ENCODE assay signal across 8 cellular contexts in genomic region chr12:104671407-104672095, GRCh38.
A peak's percentile ranks its signal among the peaks of the same experiment; 100 is the strongest.
DNase-seq lines count a peak whose midpoint lies in the region; ATAC-seq, FAIRE-seq and TF ChIP-seq lines count a peak whose summit lies in the region.

No MANE protein-coding gene starts in this region.

- intact Hi-C loops in CD4-positive, alpha-beta T cell (cut with DNase I, micrococcal nuclease): no loop called here
- intact Hi-C loops in left ventricle myocardium superior (cut with micrococcal nuclease): no loop called here

- no peaks in the 10 kb centered on the region for H3K36me3 ChIP-seq in adipocyte (ENCODE audit: control insufficient read depth, insufficient read depth, low read length, severe bottlenecking)
- no peaks in the 10 kb centered on the region for H3K36me3 ChIP-seq in small intestine (ENCODE audit: control insufficient read depth in 2 of 2, insufficient read depth in 2 of 2, low read length in 2 of 2)

- 48 to 53% (median 53%) methylated on average over 12 of the region's 12 CpGs for WGBS in small intestine, 3 donors

- peak overlapping the region; percentile 74 for H3K4me3 Mint-ChIP-seq in CD4-positive, alpha-beta T cell

- CTCF ChIA-PET in CD4-positive, alpha-beta T cell (lab: Charles Lee): interaction anchor here (1.4 kb wide), 1 partner anchor 290 kb away, joined by 5 read pairs; no protein-coding TSS in a partner anchor

- no peak for TF ChIP-seq CTCF in CD4-positive, alpha-beta T cell (IDR thresholded peaks at IDR 0.05)

- peak; percentile 79 for ATAC-seq in CD4-positive, alpha-beta T cell (ENCODE audit: poor library complexity)
- peak; percentile 49 for ATAC-seq in GM19438 (IDR thresholded peaks at IDR 0.05; ENCODE audit: low read depth, unreplicated experiment)
- peak; percentile 44 for ATAC-seq in HG03521 (IDR thresholded peaks at IDR 0.05; ENCODE audit: unreplicated experiment)
- peak; percentile 34 for ATAC-seq in left ventricle myocardium superior

- H3K9me3 ChIP-seq in CD4-positive, alpha-beta T cell (ENCODE audit: control insufficient read depth, low read length): no peaks in the 10 kb centered on the region
- H3K9me3 ChIP-seq in adipocyte (ENCODE audit: control insufficient read depth, low read length) (no peaks in the 10 kb centered on the region), small intestine (ENCODE audit: control insufficient read depth, low read depth) (no peaks in the 10 kb centered on the region)

- H3K36me3 Mint-ChIP-seq in CD4-positive, alpha-beta T cell (ENCODE audit: low read depth): peaks cover 4% of the 10 kb centered on the region

- DNase-seq in CD4-positive, alpha-beta T cell: peak in 9 of 10 experiments; percentile 31 to 65 (median 45)
- peak; percentile 76 to 94 for DNase-seq in SW 1271 (lab: John Stamatoyannopoulos, UW)
- peak; percentile 95 for DNase-seq in adipocyte (ENCODE audit: low read depth)
- DNase-seq in left ventricle myocardium superior: peak; percentile 80
- DNase-seq in small intestine: peak; percentile 91
- DNase-seq in NCI-H1048 (lab: John Stamatoyannopoulos, UW): no peak

- POLR2A ChIA-PET in CD4-positive, alpha-beta T cell (lab: Charles Lee): interaction anchor here (1.3 kb wide), 1 partner anchor 214 kb away, joined by 3 read pairs; the partner anchor contains the start of gene CHST11

- no peak overlapping the region for H3K27ac ChIP-seq in CD4-positive, alpha-beta T cell (ENCODE audit: low read depth, low read length)
- H3K27ac ChIP-seq in small intestine (ENCODE audit: low read depth in 1 of 2, low read length in 1 of 2): peak overlapping the region in 1 of 2 donors; percentile 73

- peak overlapping the region; percentile 45 for H3K4me3 ChIP-seq in adipocyte (ENCODE audit: low read length)
- no peak overlapping the region for H3K4me3 ChIP-seq in small intestine (ENCODE audit: low read depth in 1 of 2, low read length in 2 of 2)

- no peak for FAIRE-seq in small intestine (lab: Jason Lieb, UNC)

- no peaks in the 10 kb centered on the region for H3K27me3 Mint-ChIP-seq in CD4-positive, alpha-beta T cell

- peak overlapping the region; percentile 84 for H3K27ac Mint-ChIP-seq in CD4-positive, alpha-beta T cell

- peaks cover 77% of the 10 kb centered on the region for H3K4me1 ChIP-seq in adipocyte (ENCODE audit: control insufficient read depth, insufficient read depth, low read length)
- H3K4me1 ChIP-seq in small intestine (ENCODE audit: control insufficient read depth in 2 of 2, insufficient read depth in 1 of 2, low read depth in 1 of 2, low read length in 1 of 2): peaks cover 2 to 21% of the 10 kb centered on the region in 2 donors

- no peaks in the 10 kb centered on the region for H3K27me3 ChIP-seq in CD4-positive, alpha-beta T cell (ENCODE audit: control insufficient read depth, insufficient read depth, low read length)
- H3K27me3 ChIP-seq in adipocyte (replicated peaks; ENCODE audit: control insufficient read depth, insufficient read depth, low read length): no peaks in the 10 kb centered on the region
- H3K27me3 ChIP-seq in small intestine (ENCODE audit: control insufficient read depth in 2 of 2, insufficient read depth in 2 of 2, low read length in 2 of 2): no peaks in the 10 kb centered on the region

- H3K4me1 Mint-ChIP-seq in CD4-positive, alpha-beta T cell (ENCODE audit: low read depth): peaks cover 50% of the 10 kb centered on the region

- peak overlapping the region; percentile 56 for H3K9ac ChIP-seq in adipocyte (ENCODE audit: low read length)

- H3K9me3 Mint-ChIP-seq in CD4-positive, alpha-beta T cell: no peaks in the 10 kb centered on the region
